8 cellular contexts compared by ENCODE assay signal in the genomic region with DNA sequence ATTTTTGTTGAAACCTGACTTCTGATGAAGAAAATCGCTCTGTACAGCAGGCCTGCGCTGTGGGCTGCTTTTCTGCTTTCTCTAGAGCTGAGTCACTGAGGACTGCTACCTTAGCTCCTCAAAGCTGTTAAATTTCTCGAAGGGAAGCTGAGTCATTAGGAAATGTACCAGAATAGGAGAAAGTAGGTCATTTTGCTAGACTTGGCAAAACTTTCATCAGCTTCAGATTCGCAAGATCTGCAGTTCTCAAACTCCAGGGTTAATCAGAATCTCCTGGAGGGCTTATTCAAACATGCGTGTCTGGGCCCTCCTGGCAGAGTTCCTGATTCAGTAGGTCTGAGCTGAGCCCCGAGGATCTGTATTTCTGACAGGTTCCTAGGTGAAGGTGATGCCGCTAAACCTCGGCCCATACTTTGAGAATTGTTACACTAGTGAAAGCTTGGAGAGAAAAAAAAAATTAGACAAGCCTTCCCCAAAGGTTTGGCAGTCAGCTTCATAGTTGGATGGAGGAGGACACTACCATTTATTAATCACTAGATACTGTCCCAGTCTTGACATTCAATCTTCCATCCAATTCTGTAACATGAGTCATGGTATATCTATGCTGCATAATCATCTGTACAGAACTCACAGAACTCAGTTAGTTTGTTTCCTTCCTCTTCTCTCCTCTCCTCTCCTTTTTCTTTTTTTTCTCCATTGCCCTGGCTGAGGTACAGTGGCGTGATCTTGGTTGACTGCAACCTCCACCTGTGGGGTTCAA.
DNase-seq lines count a peak whose midpoint lies in the region; ATAC-seq and TF ChIP-seq lines count a peak whose summit lies in the region.

No MANE protein-coding gene starts in this region.

- H3K27me3 ChIP-seq in tibial nerve (no peaks in the 10 kb centered on the region), vagina (no peaks in the 10 kb centered on the region)

- 56 to 70% methylated on average over 8 to 9 of the region's 9 CpGs for WGBS in tibial nerve, 2 donors

- peak; percentile 49 for DNase-seq in activated naive CD4-positive, alpha-beta T cell treated with Interleukin-2 at 50 U/mL for 16 hours
- DNase-seq in activated naive CD4-positive, alpha-beta T cell (lab: John Stamatoyannopoulos, UW), result no peak
- peak; percentile 82 for DNase-seq in astrocyte of the cerebellum (ENCODE audit: low read depth)
- DNase-seq in kidney tubule cell (ENCODE audit: low spot score), result peak; percentile 86
- peak; percentile 9 to 14 for DNase-seq in tibial nerve (ENCODE audit: low spot score in 2 of 2)
- DNase-seq in vagina (ENCODE audit: extremely low spot score in 2 of 2), result no peak

- intact Hi-C loops in vagina (cut with DNase I), result no loop called here

- TF ChIP-seq POLR2A in tibial nerve (IDR thresholded peaks at IDR 0.05) (no peak), vagina (IDR thresholded peaks at IDR 0.05) (no peak)

- H3K9me3 ChIP-seq in tibial nerve, result no peaks in the 10 kb centered on the region
- H3K9me3 ChIP-seq in vagina, result no peaks in the 10 kb centered on the region

- TF ChIP-seq CTCF in astrocyte of the cerebellum (IDR thresholded peaks at IDR 0.05; ENCODE audit: low read depth, low read length, missing control alignments), result no peak
- no peak for TF ChIP-seq CTCF in tibial nerve (IDR thresholded peaks at IDR 0.05)
- TF ChIP-seq CTCF in vagina (IDR thresholded peaks at IDR 0.05), result no peak

- TF ChIP-seq EP300 in tibial nerve (IDR thresholded peaks at IDR 0.05), result peak in 1 of 2 donors; percentile 37

- in situ Hi-C loops in astrocyte of the cerebellum (cut with HindIII; ENCODE audit: low sequenced_read_pairs), result no loop called here

- no peaks in the 10 kb centered on the region for H3K36me3 ChIP-seq in tibial nerve
- H3K36me3 ChIP-seq in vagina, result no peaks in the 10 kb centered on the region

- no peak overlapping the region for H3K27ac ChIP-seq in tibial nerve
- no peak overlapping the region for H3K27ac ChIP-seq in vagina

- peaks cover 0 to 22% (median 2%) of the 10 kb centered on the region in 4 donors for H3K4me1 ChIP-seq in tibial nerve
- peaks cover 14% of the 10 kb centered on the region for H3K4me1 ChIP-seq in vagina

- H3K4me3 ChIP-seq in astrocyte of the cerebellum (ENCODE audit: low read depth, low read length), result no peak overlapping the region
- H3K4me3 ChIP-seq in tibial nerve, result no peak overlapping the region
- no peak overlapping the region for H3K4me3 ChIP-seq in vagina

- ATAC-seq in HG02678 (IDR thresholded peaks at IDR 0.05; ENCODE audit: unreplicated experiment), result no peak
- ATAC-seq in GM21423 (IDR thresholded peaks at IDR 0.05; ENCODE audit: unreplicated experiment), result no peak

Comparison
In these comparisons a context has a peak if more than half of its experiments do, and no peak if none do; other contexts are left out.
1. DNase-seq: peak in activated naive CD4-positive, alpha-beta T cell treated with Interleukin-2 at 50 U/mL for 16 hours (single experiment), astrocyte of the cerebellum (single experiment), kidney tubule cell (single experiment) and tibial nerve (2 of 2); none in activated naive CD4-positive, alpha-beta T cell (0 of 4) and vagina (0 of 2).